Comparison of ENCODE assay signal across 12 cellular contexts in the genomic region with DNA sequence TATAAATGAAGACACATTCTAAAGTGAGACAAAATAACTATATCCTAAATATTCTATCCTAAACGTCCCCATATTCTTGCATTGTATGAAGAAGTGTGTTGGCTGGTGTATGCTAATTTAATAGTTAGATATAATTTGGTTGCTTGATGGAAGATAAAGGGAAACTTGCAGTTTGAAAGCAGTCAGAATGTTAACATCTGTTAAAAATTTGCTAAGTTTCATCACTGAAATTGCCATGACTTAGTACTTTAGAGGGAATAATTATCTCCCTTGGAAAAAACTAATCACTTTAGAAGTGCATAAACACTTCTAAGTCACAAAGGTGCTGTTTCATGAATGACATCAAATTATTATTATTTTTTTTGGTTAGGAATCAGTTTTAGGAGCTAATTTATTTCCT.
DNase-seq lines count a peak whose midpoint lies in the region; ATAC-seq, FAIRE-seq and TF ChIP-seq lines count a peak whose summit lies in the region.
"Had no signal": no experiment of that assay in that cellular context is flagged by ENCODE, and none has a peak within 500 bp of the region (broad histone marks: within the 10 kb centered on the region; RNA-seq: fewer than 3 reads in every experiment).

No MANE protein-coding gene starts in this region.

- no peaks in the 10 kb centered on the region for H3K27me3 ChIP-seq in mesenchymal stem cell (ENCODE audit: control insufficient read depth in 1 of 2, insufficient read depth in 1 of 2, low read length in 2 of 2)
- H3K27me3 ChIP-seq in skeletal muscle satellite cell (ENCODE audit: control insufficient read depth, insufficient read depth, low read length), result no peaks in the 10 kb centered on the region
- H3K27me3 ChIP-seq: BE2C had no signal

- H4K8ac ChIP-seq in mesenchymal stem cell (ENCODE audit: low read length), result no peak overlapping the region

- H3K14ac ChIP-seq in mesenchymal stem cell (ENCODE audit: low read length in 2 of 2), result no peak overlapping the region

- no peaks in the 10 kb centered on the region for H3K79me1 ChIP-seq in mesenchymal stem cell (replicated peaks; ENCODE audit: low read length, poor library complexity, severe bottlenecking)

- H3K4me3 ChIP-seq in mesenchymal stem cell (ENCODE audit: insufficient read depth in 1 of 2, low read depth in 1 of 2, low read length in 2 of 2) (no peak overlapping the region), skeletal muscle satellite cell (ENCODE audit: low read length) (no peak overlapping the region)
- H3K4me3 ChIP-seq: GM12878 had no signal

- no peak for TF ChIP-seq POLR2A in H54 (IDR thresholded peaks at IDR 0.05; ENCODE audit: low read depth, low read length)

- H3K4me1 ChIP-seq in mesenchymal stem cell (ENCODE audit: control insufficient read depth, insufficient read depth, low read depth, low read length), result no peaks in the 10 kb centered on the region
- H3K4me1 ChIP-seq in skeletal muscle satellite cell (ENCODE audit: control insufficient read depth, insufficient read depth, low read length), result peaks cover 59% of the 10 kb centered on the region
- H3K4me1 ChIP-seq: BE2C had no signal

- H3K36me3 ChIP-seq in mesenchymal stem cell (ENCODE audit: control insufficient read depth in 1 of 2, insufficient read depth in 2 of 2, low read depth in 1 of 2, low read length in 2 of 2), result no peaks in the 10 kb centered on the region
- H3K36me3 ChIP-seq in skeletal muscle satellite cell (ENCODE audit: insufficient read depth, low read length), result peaks cover 5% of the 10 kb centered on the region
- H3K36me3 ChIP-seq: BE2C had no signal

- no peak overlapping the region for H2AFZ ChIP-seq in mesenchymal stem cell (ENCODE audit: low read depth, low read length)

- no peak overlapping the region for H3K27ac ChIP-seq in mesenchymal stem cell (ENCODE audit: low read length, poor library complexity, severe bottlenecking)
- H3K27ac ChIP-seq: HL-60 had no signal

- DNase-seq in H54 (ENCODE audit: insufficient read length, low spot score), result no peak
- DNase-seq in mesenchymal stem cell, result no peak
- DNase-seq in inferior parietal cortex (ENCODE audit: extremely low spot score), result no peak
- no peak for DNase-seq in MV-4-11 (lab: John Stamatoyannopoulos, UW)
- no peak for DNase-seq in cardiac septum (ENCODE audit: low spot score)
- DNase-seq: DMS 273 treated with DMSO at 0.1 percent for 48 hours had no signal

- H3K4me2 ChIP-seq in mesenchymal stem cell (ENCODE audit: low read length, poor library complexity, severe bottlenecking) (no peak overlapping the region), skeletal muscle satellite cell (ENCODE audit: low read length) (no peak overlapping the region)

- no peak overlapping the region for H3K23ac ChIP-seq in mesenchymal stem cell (ENCODE audit: low read length in 2 of 2)

- H3K9ac ChIP-seq in mesenchymal stem cell (ENCODE audit: low read length) (peak overlapping the region; percentile 23), skeletal muscle satellite cell (ENCODE audit: low read depth, low read length) (peak overlapping the region; percentile 13)

- H2AK5ac ChIP-seq in mesenchymal stem cell (ENCODE audit: low read length, severe bottlenecking), result no peak overlapping the region

- H2BK120ac ChIP-seq in mesenchymal stem cell (ENCODE audit: low read depth, low read length), result no peak overlapping the region

- H3K4ac ChIP-seq in mesenchymal stem cell (ENCODE audit: low read depth in 1 of 2, low read length in 2 of 2), result no peak overlapping the region

- H2BK5ac ChIP-seq in mesenchymal stem cell (ENCODE audit: low read depth, low read length, poor library complexity, severe bottlenecking), result no peak overlapping the region

- H2BK12ac ChIP-seq in mesenchymal stem cell (ENCODE audit: low read length in 2 of 2), result no peak overlapping the region

- FAIRE-seq in H54 (lab: Jason Lieb, UNC), result peak; percentile 82
- FAIRE-seq: GM12878, H1 had no signal

- WGBS in mesenchymal stem cell, result 17% methylated on average over 1 of the region's 1 CpG

- no peak overlapping the region for H2BK15ac ChIP-seq in mesenchymal stem cell (ENCODE audit: low read depth, poor library complexity, severe bottlenecking)

- H3K9me3 ChIP-seq in mesenchymal stem cell (ENCODE audit: control insufficient read depth, low read length) (no peaks in the 10 kb centered on the region), skeletal muscle satellite cell (replicated peaks; ENCODE audit: low read length) (no peaks in the 10 kb centered on the region)
- H3K9me3 ChIP-seq: BE2C had no signal

- no peak overlapping the region for H4K91ac ChIP-seq in mesenchymal stem cell (ENCODE audit: low read length)

- no peak for ATAC-seq in SK-N-SH treated with all-trans-retinoic acid at 6 μM for 48 hours

- intact Hi-C loops in cardiac septum (cut with DNase I), result no loop called here

- no peak overlapping the region for H3K18ac ChIP-seq in mesenchymal stem cell (ENCODE audit: low read depth in 1 of 2, low read length in 2 of 2)

TF ChIP-seq in SK-N-SH treated with all-trans-retinoic acid at 6 μM for 48 hours, 23 proteins besides CTCF, POLR2A, EP300 and RAD21:
- TF ChIP-seq ZFP3 (CRISPR knock-in tag; IDR thresholded peaks at IDR 0.05), result no peak
- peak; percentile 78; the same call in 1 of the 2 replicates for TF ChIP-seq TCF4 (CRISPR knock-in tag; IDR thresholded peaks at IDR 0.05; ENCODE audit: borderline replicate concordance)
TF ChIP-seq in SK-N-SH treated with all-trans-retinoic acid at 6 μM for 48 hours: peak in this region for 1.
